ENCODE assay signal across 14 cellular contexts in the genomic region with DNA sequence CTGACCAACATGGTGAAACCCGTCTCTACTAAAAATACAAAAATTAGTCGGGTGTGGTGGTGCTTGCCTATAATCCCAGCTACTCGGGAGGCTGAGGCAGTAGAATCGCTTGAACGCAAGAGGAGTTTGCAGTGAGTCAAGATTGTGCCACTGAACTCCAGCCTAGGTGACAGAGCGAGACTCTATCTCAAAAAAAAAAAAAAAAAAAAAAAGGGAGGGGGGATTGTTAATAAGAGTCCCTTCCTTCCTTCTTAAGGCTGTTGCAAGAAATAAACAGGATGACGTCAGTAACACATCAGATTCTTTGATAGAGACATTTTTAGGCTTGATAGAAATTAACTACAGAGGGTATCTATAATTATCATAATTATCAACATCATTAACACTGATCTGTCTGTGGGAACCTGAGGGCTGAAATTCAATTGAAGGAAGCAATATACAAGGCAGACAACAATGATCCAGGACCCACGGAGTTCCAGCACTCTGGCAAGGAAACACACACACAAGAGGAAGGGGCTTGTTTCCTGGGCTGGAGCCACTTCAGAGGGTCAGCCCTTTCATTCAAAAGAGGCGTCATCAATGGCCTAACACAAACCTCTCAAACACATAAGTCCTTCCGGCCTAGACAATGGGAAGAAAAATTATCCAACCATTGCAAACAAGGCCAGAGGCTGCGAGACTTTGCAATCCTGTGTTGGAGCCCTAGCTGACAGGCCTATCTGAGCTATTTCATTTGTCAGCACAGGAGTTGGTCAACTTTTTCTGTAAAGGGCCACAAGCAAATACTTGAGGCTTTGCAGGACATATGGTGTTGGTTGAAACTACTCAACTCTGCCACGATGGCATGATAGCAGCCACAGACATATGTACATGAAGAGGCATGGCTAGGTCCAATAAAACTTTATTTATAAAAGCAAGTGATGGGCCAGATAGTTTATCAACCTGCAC.
A peak's percentile ranks its signal among the peaks of the same experiment; 100 is the strongest.
DNase-seq lines count a peak whose midpoint lies in the region; ATAC-seq and TF ChIP-seq lines count a peak whose summit lies in the region.
"Had no signal": no experiment of that assay in that cellular context is flagged by ENCODE, and none has a peak within 500 bp of the region (broad histone marks: within the 10 kb centered on the region; RNA-seq: fewer than 3 reads in every experiment).

No MANE protein-coding gene starts in this region.

- H3K36me3 ChIP-seq in gastroesophageal sphincter (peaks cover 0 to 4% of the 10 kb centered on the region in 2 donors), neuronal stem cell (replicated peaks in 1 of 2; ENCODE audit: control insufficient read depth in 2 of 2, insufficient read depth in 2 of 2, low read length in 2 of 2) (peaks cover 0 to 4% of the 10 kb centered on the region in 2 donors), BE2C (no peaks in the 10 kb centered on the region)

- 79 to 85% methylated on average over 4 to 10 of the region's 12 CpGs for WGBS in gastroesophageal sphincter (ENCODE audit: low coverage in 1 of 2), 2 donors
- no CpG with 5 or more reads among the region's 12 CpGs for WGBS in neuronal stem cell (ENCODE audit: extremely low coverage in 2 of 2, insufficient read length in 2 of 2, insufficient replicate concordance in 1 of 2), 2 donors

- H3K9ac ChIP-seq in neuronal stem cell (ENCODE audit: low read depth, low read length, poor library complexity): no peak overlapping the region

- peaks cover 0 to 17% (median 0%) of the 10 kb centered on the region in 3 donors for H3K4me1 ChIP-seq in gastroesophageal sphincter
- H3K4me1 ChIP-seq in neuronal stem cell (ENCODE audit: control insufficient read depth in 2 of 2, insufficient read depth in 1 of 2, low read depth in 1 of 2, low read length in 2 of 2): peaks cover 0 to 11% of the 10 kb centered on the region in 2 donors
- H3K4me1 ChIP-seq in BE2C: no peaks in the 10 kb centered on the region

- no peak overlapping the region for H2BK5ac ChIP-seq in neuronal stem cell (ENCODE audit: low read length)

- TF ChIP-seq CTCF in gastroesophageal sphincter (IDR thresholded peaks at IDR 0.05) (no peak), BE2C (IDR thresholded peaks at IDR 0.05; ENCODE audit: low read depth, low read length) (no peak)

- H3K36me3 Mint-ChIP-seq in stimulated activated naive B cell treated with anti-CD40 and anti-IgM and Interleukin-4, amounts not matched to agents 10 μg/mL and 1 μg/mL and 100 μg/mL, for 72 hours: no peaks in the 10 kb centered on the region

- no peak overlapping the region for H3K14ac ChIP-seq in neuronal stem cell (ENCODE audit: low read length)

- H3K18ac ChIP-seq in neuronal stem cell (ENCODE audit: low read length): no peak overlapping the region

- no peaks in the 10 kb centered on the region for H3K9me3 Mint-ChIP-seq in stimulated activated naive B cell treated with anti-CD40 and anti-IgM and Interleukin-4, amounts not matched to agents 10 μg/mL and 1 μg/mL and 100 μg/mL, for 72 hours
- H3K9me3 Mint-ChIP-seq: activated naive CD8-positive, alpha-beta T cell treated with anti-CD3 and anti-CD28 coated beads, Interleukin-2, amount 50 U/mL, for 24 hours; stimulated activated naive CD8-positive, alpha-beta T cell treated with anti-CD3 and anti-CD28 coated beads, Interleukin-15, Interleukin-2, amounts not matched to agents 100 ng/mL and 50 ng/mL, for 24 hours had no signal

- H3K4me2 ChIP-seq in neuronal stem cell (ENCODE audit: insufficient read depth, low read length, poor library complexity, severe bottlenecking): no peak overlapping the region

- H3K27ac Mint-ChIP-seq in stimulated activated naive B cell treated with anti-CD40 and anti-IgM and Interleukin-4, amounts not matched to agents 10 μg/mL and 1 μg/mL and 100 μg/mL, for 72 hours: no peak overlapping the region
- H3K27ac Mint-ChIP-seq: activated naive CD8-positive, alpha-beta T cell treated with anti-CD3 and anti-CD28 coated beads, Interleukin-2, amount 50 U/mL, for 24 hours; stimulated activated naive CD8-positive, alpha-beta T cell treated with anti-CD3 and anti-CD28 coated beads, Interleukin-15, Interleukin-2, amounts not matched to agents 100 ng/mL and 50 ng/mL, for 24 hours had no signal

- H2BK12ac ChIP-seq in neuronal stem cell (ENCODE audit: low read length): no peak overlapping the region

- H4K91ac ChIP-seq in neuronal stem cell (ENCODE audit: low read depth, low read length, poor library complexity): no peak overlapping the region

- H3K27me3 Mint-ChIP-seq in stimulated activated naive B cell treated with anti-CD40 and anti-IgM and Interleukin-4, amounts not matched to agents 10 μg/mL and 1 μg/mL and 100 μg/mL, for 72 hours: no peaks in the 10 kb centered on the region

- TF ChIP-seq EP300 in gastroesophageal sphincter (IDR thresholded peaks at IDR 0.05): no peak

- no peaks in the 10 kb centered on the region for H3K27me3 ChIP-seq in gastroesophageal sphincter
- H3K27me3 ChIP-seq in neuronal stem cell (ENCODE audit: control insufficient read depth in 3 of 3, insufficient read depth in 3 of 3, low read depth in 1 of 3, low read length in 3 of 3): no peaks in the 10 kb centered on the region
- H3K27me3 ChIP-seq in BE2C: no peaks in the 10 kb centered on the region

- no peak overlapping the region for H3K23ac ChIP-seq in neuronal stem cell (ENCODE audit: low read depth, low read length, poor library complexity)

- H3K27ac ChIP-seq in gastroesophageal sphincter (no peak overlapping the region), neuronal stem cell (replicated peaks; ENCODE audit: low read length) (no peak overlapping the region)

- no peak overlapping the region for H3K4me3 Mint-ChIP-seq in stimulated activated naive B cell treated with anti-CD40 and anti-IgM and Interleukin-4, amounts not matched to agents 10 μg/mL and 1 μg/mL and 100 μg/mL, for 72 hours
- H3K4me3 Mint-ChIP-seq: activated naive CD8-positive, alpha-beta T cell treated with anti-CD3 and anti-CD28 coated beads, Interleukin-2, amount 50 U/mL, for 24 hours; stimulated activated naive CD8-positive, alpha-beta T cell treated with anti-CD3 and anti-CD28 coated beads, Interleukin-15, Interleukin-2, amounts not matched to agents 100 ng/mL and 50 ng/mL, for 24 hours had no signal

- no peak for TF ChIP-seq POLR2A in gastroesophageal sphincter (IDR thresholded peaks at IDR 0.05)

- no peak overlapping the region for H3K4ac ChIP-seq in neuronal stem cell (ENCODE audit: low read length)

- peaks cover 11 to 36% of the 10 kb centered on the region in 2 donors for H3K4me1 Mint-ChIP-seq in stimulated activated naive B cell treated with anti-CD40 and anti-IgM and Interleukin-4, amounts not matched to agents 10 μg/mL and 1 μg/mL and 100 μg/mL, for 72 hours

- H3K4me3 ChIP-seq in gastroesophageal sphincter: no peak overlapping the region
- no peak overlapping the region for H3K4me3 ChIP-seq in neuronal stem cell (ENCODE audit: low read length in 2 of 2)
- H3K4me3 ChIP-seq in BE2C (ENCODE audit: low read depth, low read length): no peak overlapping the region

- H2BK15ac ChIP-seq in neuronal stem cell (ENCODE audit: low read length): no peak overlapping the region

- H2AFZ ChIP-seq in neuronal stem cell (ENCODE audit: low read length): peak overlapping the region; percentile 48

- H4K8ac ChIP-seq in neuronal stem cell (ENCODE audit: low read depth, low read length): no peak overlapping the region

- peaks cover 2% of the 10 kb centered on the region for H3K79me1 ChIP-seq in neuronal stem cell (ENCODE audit: low read depth, low read length)

- H3K9me3 ChIP-seq in gastroesophageal sphincter: no peaks in the 10 kb centered on the region
- no peaks in the 10 kb centered on the region for H3K9me3 ChIP-seq in neuronal stem cell (replicated peaks in 1 of 2; ENCODE audit: control insufficient read depth in 2 of 2, insufficient read depth in 1 of 2, low read depth in 1 of 2, low read length in 2 of 2)
- H3K9me3 ChIP-seq in BE2C: no peaks in the 10 kb centered on the region

- ATAC-seq in gastroesophageal sphincter: peak; percentile 70
- ATAC-seq in stimulated activated naive B cell treated with anti-CD40 and anti-IgM and Interleukin-4, amounts not matched to agents 10 μg/mL and 1 μg/mL and 100 μg/mL, for 72 hours (replicated peaks): no peak
- no peak for ATAC-seq in HG03135 (IDR thresholded peaks at IDR 0.05; ENCODE audit: unreplicated experiment)
- ATAC-seq: activated naive CD8-positive, alpha-beta T cell treated with anti-CD3 and anti-CD28 coated beads, Interleukin-2, amount 50 U/mL, for 24 hours had no signal

- DNase-seq in GF-D8 (lab: John Stamatoyannopoulos, UW) (peak; percentile 40), NCI-H2196 treated with DMSO at 0.1 percent for 48 hours (lab: John Stamatoyannopoulos, UW; ENCODE audit: unreplicated experiment) (peak; percentile 68), neuronal stem cell (ENCODE audit: low spot score) (no peak), BE2C (no peak)
- DNase-seq in stimulated activated naive B cell treated with anti-CD40 and anti-IgM and Interleukin-4, amounts not matched to agents 10 μg/mL and 1 μg/mL and 100 μg/mL, for 72 hours: no peak
- no peak for DNase-seq in stimulated activated CD8-positive, alpha-beta memory T cell treated with anti-CD3 and anti-CD28 coated beads, Interleukin-4, amount 100 ng/mL, for 48 hours
- DNase-seq: activated naive CD8-positive, alpha-beta T cell treated with anti-CD3 and anti-CD28 coated beads, Interleukin-2, amount 50 U/mL, for 24 hours; activated T-cell treated with anti-CD3 and anti-CD28 coated beads for 4 hours; C1 segment of cervical spinal cord; GDM1; NCI-H1694 treated with DMSO at 0.1 percent for 48 hours had no signal

- no peak overlapping the region for H2AK5ac ChIP-seq in neuronal stem cell (ENCODE audit: low read depth, low read length)

- H2BK120ac ChIP-seq in neuronal stem cell (ENCODE audit: low read depth, low read length): no peak overlapping the region

Comparison
In these comparisons a context has a peak if more than half of its experiments do, and no peak if none do; other contexts are left out.
1. DNase-seq: peak in GF-D8 (single experiment) and NCI-H2196 treated with DMSO at 0.1 percent for 48 hours (single experiment); none in neuronal stem cell (single experiment), stimulated activated naive B cell treated with anti-CD40 and anti-IgM and Interleukin-4, amounts not matched to agents 10 μg/mL and 1 μg/mL and 100 μg/mL, for 72 hours (single experiment), BE2C (single experiment) and stimulated activated CD8-positive, alpha-beta memory T cell treated with anti-CD3 and anti-CD28 coated beads, Interleukin-4, amount 100 ng/mL, for 48 hours (single experiment).